Comparison of ENCODE assay signal across 12 cellular contexts in genomic region chr17:48722924-48723554, GRCh38. TPM values are rescaled to one million over a fixed set of nuclear protein-coding genes. Genes with fewer than 3 reads are reported as not detected.
DNase-seq lines count a peak whose midpoint lies in the region; ATAC-seq and TF ChIP-seq lines count a peak whose summit lies in the region.
"Had no signal": no experiment of that assay in that cellular context is flagged by ENCODE, and none has a peak within 500 bp of the region (broad histone marks: within the 10 kb centered on the region; RNA-seq: fewer than 3 reads in every experiment).

Gene PRAC2, plus strand, starts transcription at chr17:48723185. Its CDS starts 1,226 bp downstream, at chr17:48724411.

- H3K4me1 ChIP-seq in HUES48 (ENCODE audit: control insufficient read depth, insufficient read depth, low read length), result peaks cover 48% of the 10 kb centered on the region

- H3K9me3 ChIP-seq in HUES48 (ENCODE audit: control insufficient read depth, insufficient read depth, low read length), result peaks cover 2% of the 10 kb centered on the region

- peaks cover 66% of the 10 kb centered on the region for H3K27me3 ChIP-seq in BJ (ENCODE audit: control insufficient read depth, insufficient read depth, low read length)
- peaks cover 100% of the 10 kb centered on the region for H3K27me3 ChIP-seq in HUES48 (ENCODE audit: control insufficient read depth, insufficient read depth, low read length)

- H3K27me3 Mint-ChIP-seq in activated naive CD8-positive, alpha-beta T cell treated with anti-CD3 and anti-CD28 coated beads, Interleukin-2, amount 10 ng/mL, durations not matched to agents 7 days and 5 days, result peaks cover 98% of the 10 kb centered on the region
- peaks cover 98% of the 10 kb centered on the region for H3K27me3 Mint-ChIP-seq in mesothelial cell of epicardium (ENCODE audit: low read depth)

- POLR2A ChIA-PET in BJ (lab: Charles Lee), result no interaction called here
- POLR2A ChIA-PET in activated naive CD8-positive, alpha-beta T cell treated with anti-CD3 and anti-CD28 coated beads, Interleukin-2, amount 10 ng/mL, durations not matched to agents 7 days and 5 days (lab: Charles Lee), result interaction anchor here (0.6 to 1.2 kb wide), 3 partner anchors 87 to 156 kb away, joined by 4 read pairs; no protein-coding TSS in a partner anchor

- H3K4me1 Mint-ChIP-seq in activated naive CD8-positive, alpha-beta T cell treated with anti-CD3 and anti-CD28 coated beads, Interleukin-2, amount 10 ng/mL, durations not matched to agents 7 days and 5 days, result peaks cover 34% of the 10 kb centered on the region
- H3K4me1 Mint-ChIP-seq in mesothelial cell of epicardium, result peaks cover 51% of the 10 kb centered on the region

- no peaks in the 10 kb centered on the region for H3K36me3 ChIP-seq in BJ (ENCODE audit: control insufficient read depth, insufficient read depth, low read length)
- no peaks in the 10 kb centered on the region for H3K36me3 ChIP-seq in HUES48 (ENCODE audit: control insufficient read depth, insufficient read depth, low read length)

- H3K36me3 Mint-ChIP-seq in activated naive CD8-positive, alpha-beta T cell treated with anti-CD3 and anti-CD28 coated beads, Interleukin-2, amount 10 ng/mL, durations not matched to agents 7 days and 5 days, result peaks cover 2% of the 10 kb centered on the region
- H3K36me3 Mint-ChIP-seq in mesothelial cell of epicardium, result no peaks in the 10 kb centered on the region

- H3K27ac Mint-ChIP-seq in activated naive CD8-positive, alpha-beta T cell treated with anti-CD3 and anti-CD28 coated beads, Interleukin-2, amount 10 ng/mL, durations not matched to agents 7 days and 5 days, result peak within 1 kb of the TSS; percentile 56
- H3K27ac Mint-ChIP-seq in mesothelial cell of epicardium, result peak within 1 kb of the TSS; percentile 95

- H3K9ac ChIP-seq in HUES48 (ENCODE audit: low read depth, low read length), result no peak within 1 kb of the TSS

- no peaks in the 10 kb centered on the region for H3K9me3 Mint-ChIP-seq in activated naive CD8-positive, alpha-beta T cell treated with anti-CD3 and anti-CD28 coated beads, Interleukin-2, amount 10 ng/mL, durations not matched to agents 7 days and 5 days
- H3K9me3 Mint-ChIP-seq in mesothelial cell of epicardium, result no peaks in the 10 kb centered on the region

- H3K27ac ChIP-seq in HUES48 (ENCODE audit: low read depth, low read length), result no peak within 1 kb of the TSS

- DNase-seq in BJ (ENCODE audit: low read depth) (no peak), mesothelial cell of epicardium (ENCODE audit: low spot score in 2 of 2, unreplicated experiment in 2 of 2) (no peak), A172 (ENCODE audit: low spot score) (no peak), GM19240 (ENCODE audit: insufficient read length, low spot score) (no peak), NCI-H524 (lab: John Stamatoyannopoulos, UW) (no peak)
- no peak for DNase-seq in activated naive CD8-positive, alpha-beta T cell treated with anti-CD3 and anti-CD28 coated beads, Interleukin-2, amount 10 ng/mL, durations not matched to agents 7 days and 5 days
- DNase-seq: activated CD8-positive, alpha-beta memory T cell treated with anti-CD3 and anti-CD28 coated beads, Interleukin-2, amount 50 U/mL, for 4 hours had no signal

- peak within 1 kb of the TSS; percentile 24 for H3K4me3 ChIP-seq in BJ (ENCODE audit: low read depth, low read length)
- H3K4me3 ChIP-seq in HUES48 (ENCODE audit: low read depth, low read length), result peak within 1 kb of the TSS; percentile 38

- ATAC-seq in activated naive CD8-positive, alpha-beta T cell treated with anti-CD3 and anti-CD28 coated beads, Interleukin-2, amount 10 ng/mL, durations not matched to agents 7 days and 5 days (ENCODE audit: low read depth), result no peak
- ATAC-seq in HG03432 (IDR thresholded peaks at IDR 0.05; ENCODE audit: unreplicated experiment), result no peak
- ATAC-seq: Panc1 had no signal

- CTCF ChIA-PET in BJ (lab: Yijun Ruan, JAX), result interaction anchor here (0.7 to 10.4 kb wide), 23 partner anchors 10 to 299 kb away, joined by 3 to 152 read pairs (median 13); no protein-coding TSS in a partner anchor

- H3K4me3 Mint-ChIP-seq in activated naive CD8-positive, alpha-beta T cell treated with anti-CD3 and anti-CD28 coated beads, Interleukin-2, amount 10 ng/mL, durations not matched to agents 7 days and 5 days, result peak within 1 kb of the TSS; percentile 61
- H3K4me3 Mint-ChIP-seq in mesothelial cell of epicardium, result peak within 1 kb of the TSS; percentile 79

- no peak for TF ChIP-seq CTCF in BJ (IDR thresholded peaks at IDR 0.05; ENCODE audit: insufficient read depth, low read depth, low read length)
- TF ChIP-seq CTCF in mesothelial cell of epicardium (IDR thresholded peaks at IDR 0.05; ENCODE audit: unreplicated experiment), result no peak

RNA-seq across cellular contexts. Expression of gene PRAC2, which starts in this region (rescaled TPM):
- 0.63 and 0.98 TPM in 2 replicates for polyA plus RNA-seq in BJ (2011; rRNA removed)
- polyA minus RNA-seq in BJ (2011; rRNA and poly(A)+ RNA removed), result not detected in 2 replicates
- total RNA-seq in activated naive CD8-positive, alpha-beta T cell treated with anti-CD3 and anti-CD28 coated beads, Interleukin-2, amount 10 ng/mL, durations not matched to agents 7 days and 5 days, result not detected
- 7.3 to 8.5 TPM (median 7.9 TPM) in 3 replicates for total RNA-seq in mesothelial cell of epicardium
- total RNA-seq in A172 (2014; rRNA removed; shearing (Covaris generic)), result not detected in 2 replicates
- total RNA-seq: dermis microvascular lymphatic vessel endothelial cell, temporal lobe had no signal
